1 cellular context compared by ENCODE assay signal in the genomic region with DNA sequence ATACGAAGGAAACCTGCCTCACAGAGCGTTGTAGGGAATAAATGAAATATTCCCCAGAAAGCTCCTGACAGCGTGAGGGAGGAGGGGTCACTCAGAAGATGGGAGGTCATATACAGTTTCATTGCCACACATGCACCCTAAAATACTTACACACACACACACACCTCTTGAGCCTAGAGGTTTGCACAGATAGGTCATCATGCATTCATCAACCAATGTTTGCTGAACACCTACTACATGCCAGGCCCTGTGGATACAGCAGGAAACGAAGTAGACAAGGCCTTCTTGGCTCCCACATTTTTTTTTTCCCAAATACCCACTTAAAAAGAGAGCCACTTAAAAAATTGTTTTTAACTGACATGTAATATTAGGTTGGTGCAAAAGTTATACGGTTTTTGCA.
TF ChIP-seq lines count a peak whose summit lies in the region.

No MANE protein-coding gene starts in this region.

TF ChIP-seq in H1, 55 proteins besides CTCF, POLR2A, EP300 and RAD21:
- TF ChIP-seq CHD7 (IDR thresholded peaks at IDR 0.05; ENCODE audit: insufficient replicate concordance, low read length), result no peak
- no peak for TF ChIP-seq KDM5A (IDR thresholded peaks at IDR 0.05; ENCODE audit: low read length)
